17 cellular contexts compared by ENCODE assay signal in genomic region chr13:110938662-110939421, GRCh38. TPM values are rescaled to one million over a fixed set of nuclear protein-coding genes. Genes with fewer than 3 reads are reported as not detected.
DNase-seq lines count a peak whose midpoint lies in the region; ATAC-seq lines count a peak whose summit lies in the region.
"Had no signal": no experiment of that assay in that cellular context is flagged by ENCODE, and none has a peak within 500 bp of the region (broad histone marks: within the 10 kb centered on the region; RNA-seq: fewer than 3 reads in every experiment).

No MANE protein-coding gene starts in this region.

- H4K8ac ChIP-seq in mesendoderm (ENCODE audit: low read depth, low read length), result no peak overlapping the region

- peaks cover 15% of the 10 kb centered on the region for H3K36me3 Mint-ChIP-seq in activated naive CD8-positive, alpha-beta T cell
- H3K36me3 Mint-ChIP-seq in activated naive CD8-positive, alpha-beta T cell treated with anti-CD3 and anti-CD28 coated beads for 36 hours, result peaks cover 15% of the 10 kb centered on the region
- peaks cover 27% of the 10 kb centered on the region for H3K36me3 Mint-ChIP-seq in activated naive CD8-positive, alpha-beta T cell treated with anti-CD3 and anti-CD28 coated beads, Interleukin-2, amount 50 U/mL, for 24 hours (ENCODE audit: low read depth)
- H3K36me3 Mint-ChIP-seq: CD4-positive, CD25-positive, alpha-beta regulatory T cell had no signal

- H3K4me2 ChIP-seq in mesendoderm (ENCODE audit: low read length), result no peak overlapping the region

- peaks cover 10% of the 10 kb centered on the region for H3K9me3 Mint-ChIP-seq in activated naive CD8-positive, alpha-beta T cell (ENCODE audit: low read depth)
- peaks cover 26% of the 10 kb centered on the region for H3K9me3 Mint-ChIP-seq in activated naive CD8-positive, alpha-beta T cell treated with anti-CD3 and anti-CD28 coated beads for 36 hours
- H3K9me3 Mint-ChIP-seq in activated naive CD8-positive, alpha-beta T cell treated with anti-CD3 and anti-CD28 coated beads, Interleukin-2, amount 50 U/mL, for 24 hours, result peaks cover 50% of the 10 kb centered on the region

- H3K27me3 Mint-ChIP-seq in activated naive CD8-positive, alpha-beta T cell, result no peaks in the 10 kb centered on the region
- no peaks in the 10 kb centered on the region for H3K27me3 Mint-ChIP-seq in activated naive CD8-positive, alpha-beta T cell treated with anti-CD3 and anti-CD28 coated beads for 36 hours
- H3K27me3 Mint-ChIP-seq in activated naive CD8-positive, alpha-beta T cell treated with anti-CD3 and anti-CD28 coated beads, Interleukin-2, amount 50 U/mL, for 24 hours, result peaks cover 9% of the 10 kb centered on the region

- H3K79me2 ChIP-seq in mesendoderm (ENCODE audit: control insufficient read depth, insufficient read depth, low read length), result no peaks in the 10 kb centered on the region

- no peak overlapping the region for H2BK120ac ChIP-seq in mesendoderm (ENCODE audit: low read depth, low read length)

- no peak overlapping the region for H2BK5ac ChIP-seq in mesendoderm (ENCODE audit: low read length)

- H3K56ac ChIP-seq in mesendoderm (ENCODE audit: low read length), result no peak overlapping the region

- no CpG with 5 or more reads among the region's 13 CpGs for WGBS in mesendoderm (ENCODE audit: extremely low coverage, insufficient coverage, low lambda C conversion rate)

- H3K9ac ChIP-seq in mesendoderm (ENCODE audit: low read length), result no peak overlapping the region

- peaks cover 30% of the 10 kb centered on the region for H3K4me1 Mint-ChIP-seq in activated naive CD8-positive, alpha-beta T cell (ENCODE audit: low read depth)
- H3K4me1 Mint-ChIP-seq in activated naive CD8-positive, alpha-beta T cell treated with anti-CD3 and anti-CD28 coated beads for 36 hours, result peaks cover 18% of the 10 kb centered on the region
- H3K4me1 Mint-ChIP-seq in activated naive CD8-positive, alpha-beta T cell treated with anti-CD3 and anti-CD28 coated beads, Interleukin-2, amount 50 U/mL, for 24 hours, result peaks cover 44% of the 10 kb centered on the region

- H3K27ac ChIP-seq in mesendoderm (ENCODE audit: low read depth, low read length), result no peak overlapping the region
- H3K27ac ChIP-seq: HL-60, RWPE1 had no signal

- no peak overlapping the region for H3K18ac ChIP-seq in mesendoderm (ENCODE audit: low read length)

- H3K27me3 ChIP-seq in mesendoderm (ENCODE audit: insufficient read depth, low read length, poor library complexity), result no peaks in the 10 kb centered on the region

- peak; percentile 65 for ATAC-seq in activated naive CD8-positive, alpha-beta T cell treated with anti-CD3 and anti-CD28 coated beads, Interleukin-2, amount 50 U/mL, for 24 hours
- ATAC-seq: HCT116 had no signal

- H3K4me1 ChIP-seq in mesendoderm (ENCODE audit: control insufficient read depth, low read depth, low read length), result no peaks in the 10 kb centered on the region

- peak overlapping the region; percentile 55 for H3K27ac Mint-ChIP-seq in activated naive CD8-positive, alpha-beta T cell
- H3K27ac Mint-ChIP-seq in activated naive CD8-positive, alpha-beta T cell treated with anti-CD3 and anti-CD28 coated beads for 36 hours, result no peak overlapping the region
- H3K27ac Mint-ChIP-seq in activated naive CD8-positive, alpha-beta T cell treated with anti-CD3 and anti-CD28 coated beads, Interleukin-2, amount 50 U/mL, for 24 hours, result peak overlapping the region; percentile 36
- H3K27ac Mint-ChIP-seq: CD4-positive, CD25-positive, alpha-beta regulatory T cell had no signal

- H3K36me3 ChIP-seq in mesendoderm (ENCODE audit: control insufficient read depth, insufficient read depth, low read length), result no peaks in the 10 kb centered on the region

- no peaks in the 10 kb centered on the region for H3K79me1 ChIP-seq in mesendoderm (ENCODE audit: low read length)

- no peak overlapping the region for H2AK5ac ChIP-seq in mesendoderm (ENCODE audit: low read length)

- H3K23ac ChIP-seq in mesendoderm (ENCODE audit: low read length), result no peak overlapping the region

- no peak for DNase-seq in activated naive CD8-positive, alpha-beta T cell treated with anti-CD3 and anti-CD28 coated beads for 36 hours
- no peak for DNase-seq in activated naive CD8-positive, alpha-beta T cell treated with anti-CD3 and anti-CD28 coated beads, Interleukin-2, amount 50 U/mL, for 24 hours
- peak; percentile 13 for DNase-seq in mesendoderm
- DNase-seq in SK-N-DZ (ENCODE audit: low spot score), result no peak
- no peak for DNase-seq in stimulated activated CD4-positive, alpha-beta T cell treated with anti-CD3 and anti-CD28 coated beads, Interleukin-4, amount 100 ng/mL, for 4 hours
- DNase-seq in NCI-H526 (lab: John Stamatoyannopoulos, UW), result no peak
- DNase-seq: ACHN; AML-193; CD4-positive, CD25-positive, alpha-beta regulatory T cell; DMS53; NCI-H1417; NCI-H187 treated with DMSO at 0.1 percent for 48 hours; NCI-H774 had no signal

- no peak overlapping the region for H3K4me3 Mint-ChIP-seq in activated naive CD8-positive, alpha-beta T cell
- no peak overlapping the region for H3K4me3 Mint-ChIP-seq in activated naive CD8-positive, alpha-beta T cell treated with anti-CD3 and anti-CD28 coated beads for 36 hours
- no peak overlapping the region for H3K4me3 Mint-ChIP-seq in activated naive CD8-positive, alpha-beta T cell treated with anti-CD3 and anti-CD28 coated beads, Interleukin-2, amount 50 U/mL, for 24 hours
- H3K4me3 Mint-ChIP-seq: CD4-positive, CD25-positive, alpha-beta regulatory T cell had no signal

- H3K4me3 ChIP-seq in mesendoderm (ENCODE audit: low read length), result no peak overlapping the region

- no peak overlapping the region for H3K4ac ChIP-seq in mesendoderm (ENCODE audit: low read depth, low read length)

- H2BK15ac ChIP-seq in mesendoderm (replicated peaks; ENCODE audit: low read depth), result no peak overlapping the region

- H4K5ac ChIP-seq in mesendoderm (ENCODE audit: low read length), result no peak overlapping the region

RNA-seq across cellular contexts. Expression of gene ANKRD10, which starts 24.0 kb away (rescaled TPM):
- total RNA-seq in activated naive CD8-positive, alpha-beta T cell treated with anti-CD3 and anti-CD28 coated beads for 36 hours, result 10 to 100 TPM; 48.3 to 54.9 TPM
- polyA plus RNA-seq in mesendoderm (2013, experiment 1 of 2), result 49.3 TPM
- polyA plus RNA-seq in mesendoderm (2013, experiment 2 of 2), result 49.3 TPM
- 103 and 125 TPM in 2 replicates for polyA plus RNA-seq in SK-N-DZ (2014; cell fraction: cytosol; rRNA removed)
- polyA plus RNA-seq in SK-N-DZ (2014; cell fraction: nucleus; rRNA removed), result 331 and 363 TPM in 2 replicates
